Comparison of ENCODE assay signal across 20 cellular contexts in the genomic region with DNA sequence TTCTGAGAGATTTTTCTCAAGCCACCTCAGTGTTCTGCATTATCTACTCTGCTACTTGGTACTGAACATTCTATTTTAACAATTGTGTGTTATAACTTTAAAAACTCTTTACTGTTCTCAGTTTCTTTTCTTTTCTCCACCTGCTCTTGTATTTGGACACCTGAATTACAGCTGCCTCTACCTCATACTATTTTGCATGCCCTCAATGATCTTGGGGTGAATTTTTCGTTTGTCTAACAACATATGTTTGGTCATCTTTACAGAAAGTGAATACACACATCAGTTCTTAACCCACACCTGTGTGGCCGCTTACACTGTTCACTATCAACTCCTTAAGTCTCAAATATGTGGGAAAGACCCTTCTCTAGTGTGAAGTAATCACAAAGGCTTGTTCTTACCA. TPM values are rescaled to one million over a fixed set of nuclear protein-coding genes. Genes with fewer than 3 reads are reported as not detected.
DNase-seq lines count a peak whose midpoint lies in the region; ATAC-seq and TF ChIP-seq lines count a peak whose summit lies in the region.
"Had no signal": no experiment of that assay in that cellular context is flagged by ENCODE, and none has a peak within 500 bp of the region (broad histone marks: within the 10 kb centered on the region; RNA-seq: fewer than 3 reads in every experiment).

No MANE protein-coding gene starts in this region.

- H3K9me3 ChIP-seq in transverse colon (no peaks in the 10 kb centered on the region), breast epithelium (no peaks in the 10 kb centered on the region)
- H3K9me3 ChIP-seq: sigmoid colon had no signal

- WGBS in transverse colon (ENCODE audit: low coverage in 1 of 2), 2 donors, result 50 to 58% methylated on average over 2 of the region's 2 CpGs

- DNase-seq in activated T-helper 1 cell treated with anti-CD3 and anti-CD28 coated beads, Interleukin-12 subunit alpha, Interleukin-12 subunit beta, Interleukin-2, Interleukin-4 antibody, amounts not matched to agents 30 ng/mL and 10 ng/mL and 1 ng/mL, durations not matched to agents 14 hours and 24 hours and 36 hours (ENCODE audit: low spot score), result no peak
- DNase-seq in transverse colon (no peak), breast epithelium (ENCODE audit: low spot score in 2 of 2) (no peak), NCI-H187 treated with DMSO at 0.1 percent for 48 hours (lab: John Stamatoyannopoulos, UW) (no peak), foreskin keratinocyte (no peak)
- DNase-seq: activated CD4-positive, alpha-beta T cell treated with anti-CD3 and anti-CD28 coated beads, Interleukin-2, amount 10 ng/mL, durations not matched to agents 24 days and 14 days; activated naive CD4-positive, alpha-beta T cell treated with anti-CD3 and anti-CD28 coated beads for 36 hours; activated T-cell treated with anti-CD3 and anti-CD28 coated beads for 4 hours; AML-193; anterior cingulate cortex; endodermal cell; H9; head of caudate nucleus; NCI-H187; NCI-H446; sigmoid colon had no signal

- peak overlapping the region; percentile 45 for H3K27ac Mint-ChIP-seq in activated T-helper 1 cell treated with anti-CD3 and anti-CD28 coated beads, Interleukin-12 subunit alpha, Interleukin-12 subunit beta, Interleukin-2, Interleukin-4 antibody, amounts not matched to agents 30 ng/mL and 10 ng/mL and 1 ng/mL, durations not matched to agents 14 hours and 24 hours and 36 hours
- H3K27ac Mint-ChIP-seq: activated CD4-positive, alpha-beta T cell treated with anti-CD3 and anti-CD28 coated beads, Interleukin-2, amount 10 ng/mL, durations not matched to agents 24 days and 14 days; activated naive CD4-positive, alpha-beta T cell treated with anti-CD3 and anti-CD28 coated beads for 36 hours; endodermal cell had no signal

- H3K4me3 Mint-ChIP-seq in activated T-helper 1 cell treated with anti-CD3 and anti-CD28 coated beads, Interleukin-12 subunit alpha, Interleukin-12 subunit beta, Interleukin-2, Interleukin-4 antibody, amounts not matched to agents 30 ng/mL and 10 ng/mL and 1 ng/mL, durations not matched to agents 14 hours and 24 hours and 36 hours, result no peak overlapping the region
- H3K4me3 Mint-ChIP-seq: activated CD4-positive, alpha-beta T cell treated with anti-CD3 and anti-CD28 coated beads, Interleukin-2, amount 10 ng/mL, durations not matched to agents 24 days and 14 days; activated naive CD4-positive, alpha-beta T cell treated with anti-CD3 and anti-CD28 coated beads for 36 hours; endodermal cell; H9 had no signal

- peaks cover 39% of the 10 kb centered on the region for H3K4me1 Mint-ChIP-seq in activated T-helper 1 cell treated with anti-CD3 and anti-CD28 coated beads, Interleukin-12 subunit alpha, Interleukin-12 subunit beta, Interleukin-2, Interleukin-4 antibody, amounts not matched to agents 30 ng/mL and 10 ng/mL and 1 ng/mL, durations not matched to agents 14 hours and 24 hours and 36 hours (ENCODE audit: low read depth)

- H3K27ac ChIP-seq in transverse colon (peak overlapping the region; percentile 45 to 68 (median 54)), breast epithelium (no peak overlapping the region), foreskin keratinocyte (no peak overlapping the region)
- H3K27ac ChIP-seq: parathyroid adenoma, sigmoid colon had no signal

- no peaks in the 10 kb centered on the region for H3K36me3 ChIP-seq in transverse colon
- no peaks in the 10 kb centered on the region for H3K36me3 ChIP-seq in breast epithelium
- H3K36me3 ChIP-seq: sigmoid colon had no signal

- H3K27me3 ChIP-seq in transverse colon (no peaks in the 10 kb centered on the region), breast epithelium (no peaks in the 10 kb centered on the region), foreskin keratinocyte (no peaks in the 10 kb centered on the region)
- H3K27me3 ChIP-seq: sigmoid colon had no signal

- TF ChIP-seq EP300 in transverse colon (IDR thresholded peaks at IDR 0.05; ENCODE audit: low read depth), result no peak

- in situ Hi-C loops in transverse colon (cut with MboI; ENCODE audit: low pct_ligation_motif_present in 1 of 4, low pct_unique_long_range_greater_than_20kb in 1 of 4, low sequenced_read_pairs in 3 of 4), result no loop called here

- TF ChIP-seq POLR2A in transverse colon (IDR thresholded peaks at IDR 0.05) (no peak), breast epithelium (IDR thresholded peaks at IDR 0.05) (no peak)

- H3K27me3 Mint-ChIP-seq in activated T-helper 1 cell treated with anti-CD3 and anti-CD28 coated beads, Interleukin-12 subunit alpha, Interleukin-12 subunit beta, Interleukin-2, Interleukin-4 antibody, amounts not matched to agents 30 ng/mL and 10 ng/mL and 1 ng/mL, durations not matched to agents 14 hours and 24 hours and 36 hours (ENCODE audit: insufficient read depth), result no peaks in the 10 kb centered on the region
- H3K27me3 Mint-ChIP-seq: activated CD4-positive, alpha-beta T cell treated with anti-CD3 and anti-CD28 coated beads, Interleukin-2, amount 10 ng/mL, durations not matched to agents 24 days and 14 days had no signal

- ATAC-seq in GM19324 (IDR thresholded peaks at IDR 0.05; ENCODE audit: low FRiP score, unreplicated experiment) (peak; percentile 76), HG02798 (IDR thresholded peaks at IDR 0.05; ENCODE audit: poor library complexity, unreplicated experiment) (peak; percentile 61), foreskin keratinocyte (no peak)
- ATAC-seq: HepG2 had no signal

- H3K4me3 ChIP-seq in transverse colon (no peak overlapping the region), breast epithelium (no peak overlapping the region)
- H3K4me3 ChIP-seq: sigmoid colon had no signal

- intact Hi-C loops in activated T-helper 1 cell treated with anti-CD3 and anti-CD28 coated beads, Interleukin-12 subunit alpha, Interleukin-12 subunit beta, Interleukin-2, Interleukin-4 antibody, amounts not matched to agents 30 ng/mL and 10 ng/mL and 1 ng/mL, durations not matched to agents 14 hours and 24 hours and 36 hours (cut with micrococcal nuclease), result no loop called here
- intact Hi-C loops in transverse colon (cut with DNase I; ENCODE audit: low total_unique reads), result no loop called here
- intact Hi-C loops in breast epithelium (cut with DNase I; ENCODE audit: low total_unique reads), result no loop called here

- no peak for TF ChIP-seq CTCF in transverse colon (IDR thresholded peaks at IDR 0.05)
- no peak for TF ChIP-seq CTCF in breast epithelium (IDR thresholded peaks at IDR 0.05)
- no peak for TF ChIP-seq CTCF in foreskin keratinocyte (conservative IDR thresholded peaks at IDR 0.05)

- H3K36me3 Mint-ChIP-seq in activated T-helper 1 cell treated with anti-CD3 and anti-CD28 coated beads, Interleukin-12 subunit alpha, Interleukin-12 subunit beta, Interleukin-2, Interleukin-4 antibody, amounts not matched to agents 30 ng/mL and 10 ng/mL and 1 ng/mL, durations not matched to agents 14 hours and 24 hours and 36 hours (ENCODE audit: low read depth), result peaks cover 9% of the 10 kb centered on the region

- H3K9me3 Mint-ChIP-seq in activated T-helper 1 cell treated with anti-CD3 and anti-CD28 coated beads, Interleukin-12 subunit alpha, Interleukin-12 subunit beta, Interleukin-2, Interleukin-4 antibody, amounts not matched to agents 30 ng/mL and 10 ng/mL and 1 ng/mL, durations not matched to agents 14 hours and 24 hours and 36 hours, result no peaks in the 10 kb centered on the region
- H3K9me3 Mint-ChIP-seq: activated CD4-positive, alpha-beta T cell treated with anti-CD3 and anti-CD28 coated beads, Interleukin-2, amount 10 ng/mL, durations not matched to agents 24 days and 14 days; activated naive CD4-positive, alpha-beta T cell treated with anti-CD3 and anti-CD28 coated beads for 36 hours had no signal

- H3K4me1 ChIP-seq in transverse colon, result peaks cover 4 to 29% (median 7%) of the 10 kb centered on the region in 4 donors
- no peaks in the 10 kb centered on the region for H3K4me1 ChIP-seq in breast epithelium
- peaks cover 3% of the 10 kb centered on the region for H3K4me1 ChIP-seq in foreskin keratinocyte
- H3K4me1 ChIP-seq: sigmoid colon had no signal

RNA-seq across cellular contexts. Expression of gene PTPN2, which starts 16.3 kb away (rescaled TPM):
- total RNA-seq in activated T-helper 1 cell treated with anti-CD3 and anti-CD28 coated beads, Interleukin-12 subunit alpha, Interleukin-12 subunit beta, Interleukin-2, Interleukin-4 antibody, amounts not matched to agents 30 ng/mL and 10 ng/mL and 1 ng/mL, durations not matched to agents 14 hours and 24 hours and 36 hours, result 76.7 and 77.1 TPM in 2 replicates
- total RNA-seq in transverse colon (10 to 100 TPM; 10.5 to 65.7 (median 46.1) TPM), breast epithelium (10 to 100 TPM; 38.4 to 57.1 (median 53.7) TPM), foreskin keratinocyte (42.0 and 44.5 TPM in 2 replicates)
- 24.2 and 33.5 TPM in 2 replicates for polyA plus RNA-seq in foreskin keratinocyte

Comparison
In these comparisons a context has a peak if more than half of its experiments do, and no peak if none do; other contexts are left out.
1. H3K27ac ChIP-seq: peak in transverse colon (4 of 4); none in breast epithelium (0 of 2) and foreskin keratinocyte (single experiment).